12 cellular contexts compared by ENCODE assay signal in the genomic region with DNA sequence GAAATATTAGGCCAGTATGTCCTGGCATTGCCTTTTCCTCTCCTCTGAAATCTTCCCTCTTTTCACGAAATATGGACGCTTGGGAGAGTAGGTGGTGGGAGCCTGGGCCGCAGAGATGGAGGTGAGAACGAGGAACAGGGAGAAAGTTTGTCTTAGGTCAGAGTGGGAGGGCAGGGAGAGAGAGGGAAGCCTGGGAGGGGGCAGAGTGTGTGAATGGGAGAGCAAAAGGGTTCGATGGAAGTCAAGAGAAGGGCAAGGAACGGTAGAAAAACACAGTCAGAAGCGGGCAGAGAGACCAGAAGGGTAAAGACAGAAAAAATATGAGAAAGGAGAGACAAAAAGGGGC. TPM values are rescaled to one million over a fixed set of nuclear protein-coding genes. Genes with fewer than 3 reads are reported as not detected.
A peak's percentile ranks its signal among the peaks of the same experiment; 100 is the strongest.
DNase-seq lines count a peak whose midpoint lies in the region; ATAC-seq and TF ChIP-seq lines count a peak whose summit lies in the region.
"Had no signal": no experiment of that assay in that cellular context is flagged by ENCODE, and none has a peak within 500 bp of the region (broad histone marks: within the 10 kb centered on the region; RNA-seq: fewer than 3 reads in every experiment).

No MANE protein-coding gene starts in this region.

- H3K4me1 ChIP-seq in adipocyte (ENCODE audit: control insufficient read depth, insufficient read depth, low read length) = peaks cover 27% of the 10 kb centered on the region
- H3K4me1 ChIP-seq in spleen = peaks cover 3 to 21% (median 14%) of the 10 kb centered on the region in 6 donors

- TF ChIP-seq CTCF in spleen (IDR thresholded peaks at IDR 0.05 in 8 of 11, conservative IDR thresholded peaks at IDR 0.05 in 3 of 11) = no peak

- WGBS in spleen, 5 donors = 40 to 50% (median 48%) methylated on average over 7 of the region's 7 CpGs

- peak overlapping the region; percentile 75 for H3K4me3 ChIP-seq in adipocyte (ENCODE audit: low read length)
- H3K4me3 ChIP-seq in spleen = peak overlapping the region in 7 of 8 donors; percentile 29 to 75 (median 45)

- intact Hi-C loops in spleen (cut with DNase I; ENCODE audit: low total_unique reads) = loop anchor here (5.0 kb wide), 1 partner anchor 66 kb away; no protein-coding TSS in a partner anchor

- no peaks in the 10 kb centered on the region for H3K9me3 Mint-ChIP-seq in T-helper 1 cell treated with Interleukin-12 subunit alpha and Interleukin-12 subunit beta and Interleukin-4 antibody, amounts not matched to agents 30 μg/mL and 1 μg/mL, for 36 hours
- H3K9me3 Mint-ChIP-seq: dendritic cell treated with granulocyte-macrophage colony-stimulating factor and Interleukin-4, amounts not matched to agents 40 ng/mL and 50 ng/mL, for 4 days had no signal

- peak overlapping the region; percentile 73 for H3K9ac ChIP-seq in adipocyte (ENCODE audit: low read length)

- H3K9me3 ChIP-seq in adipocyte (ENCODE audit: control insufficient read depth, low read length) (no peaks in the 10 kb centered on the region), spleen (no peaks in the 10 kb centered on the region)

- no peaks in the 10 kb centered on the region for H3K36me3 Mint-ChIP-seq in T-helper 1 cell treated with Interleukin-12 subunit alpha and Interleukin-12 subunit beta and Interleukin-4 antibody, amounts not matched to agents 30 μg/mL and 1 μg/mL, for 36 hours (ENCODE audit: low read depth)

- peak overlapping the region; percentile 71 for H3K4me3 Mint-ChIP-seq in T-helper 1 cell treated with Interleukin-12 subunit alpha and Interleukin-12 subunit beta and Interleukin-4 antibody, amounts not matched to agents 30 μg/mL and 1 μg/mL, for 36 hours

- peaks cover 4% of the 10 kb centered on the region for H3K4me1 Mint-ChIP-seq in T-helper 1 cell treated with Interleukin-12 subunit alpha and Interleukin-12 subunit beta and Interleukin-4 antibody, amounts not matched to agents 30 μg/mL and 1 μg/mL, for 36 hours (ENCODE audit: low read depth)

- no peak overlapping the region for H3K27ac Mint-ChIP-seq in T-helper 1 cell treated with Interleukin-12 subunit alpha and Interleukin-12 subunit beta and Interleukin-4 antibody, amounts not matched to agents 30 μg/mL and 1 μg/mL, for 36 hours
- H3K27ac Mint-ChIP-seq: dendritic cell treated with granulocyte-macrophage colony-stimulating factor and Interleukin-4, amounts not matched to agents 40 ng/mL and 50 ng/mL, for 4 days had no signal

- no peak for ATAC-seq in HG03460 (IDR thresholded peaks at IDR 0.05; ENCODE audit: unreplicated experiment)

- DNase-seq in T-helper 1 cell (no peak), adipocyte (ENCODE audit: low read depth) (no peak), kidney glomerular epithelial cell (lab: John Stamatoyannopoulos, UW) (peak; percentile 28), spleen (no peak), SW 1271 (lab: John Stamatoyannopoulos, UW) (no peak), RPMI8226 (no peak)
- DNase-seq: WERI-Rb-1 had no signal

- peaks cover 50% of the 10 kb centered on the region for H3K27me3 Mint-ChIP-seq in T-helper 1 cell treated with Interleukin-12 subunit alpha and Interleukin-12 subunit beta and Interleukin-4 antibody, amounts not matched to agents 30 μg/mL and 1 μg/mL, for 36 hours (ENCODE audit: low read depth)

- H3K36me3 ChIP-seq in adipocyte (ENCODE audit: control insufficient read depth, insufficient read depth, low read length, severe bottlenecking) (no peaks in the 10 kb centered on the region), spleen (no peaks in the 10 kb centered on the region)
- H3K36me3 ChIP-seq: WERI-Rb-1 had no signal

- no peak for TF ChIP-seq POLR2A in spleen (IDR thresholded peaks at IDR 0.05)

- peak overlapping the region in 1 of 8 donors; percentile 74 for H3K27ac ChIP-seq in spleen
- H3K27ac ChIP-seq: 22Rv1, WERI-Rb-1 had no signal

- H3K27me3 ChIP-seq in adipocyte (replicated peaks; ENCODE audit: control insufficient read depth, insufficient read depth, low read length) (peaks cover 17% of the 10 kb centered on the region), spleen (replicated peaks in 1 of 7) (peaks cover 7 to 96% (median 29%) of the 10 kb centered on the region in 7 donors)

RNA-seq across cellular contexts. Expression of a gene that starts 1.2 kb away (rescaled TPM):
- total RNA-seq in spleen = 1 to 10 TPM in 4 of 7 donors, under 1 TPM in 3; 0.30 to 3.5 (median 1.8) TPM
- under 1 TPM; 0.11 to 0.54 (median 0.20) TPM for polyA plus RNA-seq in spleen
- total RNA-seq: mononuclear cell had no signal
